In the genomic region with DNA sequence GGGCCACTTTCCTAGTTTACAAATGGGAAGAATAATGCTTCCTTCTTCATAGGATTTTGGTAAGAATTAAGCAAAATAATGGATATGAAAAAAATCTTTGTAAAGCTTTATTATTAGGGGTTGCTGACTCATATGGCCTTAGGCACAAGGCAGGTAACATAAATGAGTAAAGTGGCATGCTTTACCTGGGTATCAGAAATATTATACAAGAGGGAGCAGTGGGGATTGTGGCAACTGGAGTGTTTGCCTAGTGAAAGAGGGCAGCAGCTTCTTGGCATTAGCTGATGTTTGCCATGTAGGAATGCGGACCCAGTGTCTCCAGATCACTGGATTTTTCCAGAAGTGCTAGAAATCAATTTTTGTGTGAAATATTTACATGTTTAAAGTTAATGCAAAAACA, we compare ENCODE assay signal across 14 cellular contexts. TPM values are rescaled to one million over a fixed set of nuclear protein-coding genes. Genes with fewer than 3 reads are reported as not detected.
DNase-seq lines count a peak whose midpoint lies in the region; ATAC-seq, FAIRE-seq and TF ChIP-seq lines count a peak whose summit lies in the region.
"Had no signal": no experiment of that assay in that cellular context is flagged by ENCODE, and none has a peak within 500 bp of the region (broad histone marks: within the 10 kb centered on the region; RNA-seq: fewer than 3 reads in every experiment).

No MANE protein-coding gene starts in this region.

- H3K4me3 Mint-ChIP-seq in GM23338: no peak overlapping the region
- H3K4me3 Mint-ChIP-seq: B cell; CD8-positive, alpha-beta T cell had no signal

- H3K27me3 Mint-ChIP-seq in GM23338 (ENCODE audit: insufficient read depth, low read depth, poor library complexity): peaks cover 1% of the 10 kb centered on the region
- H3K27me3 Mint-ChIP-seq: B cell had no signal

- H3K27me3 ChIP-seq in GM23338 (ENCODE audit: insufficient read depth) (no peaks in the 10 kb centered on the region), PC-9 (ENCODE audit: insufficient read depth, low read depth) (no peaks in the 10 kb centered on the region), bronchial epithelial cell (ENCODE audit: control insufficient read depth, insufficient read depth, low read length) (no peaks in the 10 kb centered on the region), left lung (no peaks in the 10 kb centered on the region)
- H3K27me3 ChIP-seq: BLaER1 treated with 17β-estradiol and CSF1 and Interleukin-3, amounts not matched to agents 10 nM and 100 nM had no signal

- peaks cover 5% of the 10 kb centered on the region; the same call in 1 of the 2 replicates for H3K36me3 ChIP-seq in GM23338 (ENCODE audit: insufficient read depth)
- no peaks in the 10 kb centered on the region for H3K36me3 ChIP-seq in PC-9 (ENCODE audit: low read depth)
- H3K36me3 ChIP-seq in bronchial epithelial cell (ENCODE audit: control insufficient read depth, insufficient read depth, low read length): no peaks in the 10 kb centered on the region
- H3K36me3 ChIP-seq in left lung: no peaks in the 10 kb centered on the region
- H3K36me3 ChIP-seq: HAP-1 had no signal

- H3K9me3 ChIP-seq in PC-9 (ENCODE audit: insufficient read depth, low read depth) (no peaks in the 10 kb centered on the region), left lung (no peaks in the 10 kb centered on the region)
- H3K9me3 ChIP-seq: HAP-1 had no signal

- ATAC-seq in GM23338 (no peak), left lung (peak; percentile 22), HG02981 (IDR thresholded peaks at IDR 0.05; ENCODE audit: unreplicated experiment) (no peak)
- ATAC-seq: CD8-positive, alpha-beta T cell had no signal

- H3K4me1 Mint-ChIP-seq in GM23338: peaks cover 41% of the 10 kb centered on the region

- no peak for DNase-seq in GM23338 (ENCODE audit: low spot score)
- DNase-seq in PC-9: peak in 1 of 2 experiments; percentile 61
- peak; percentile 68 for DNase-seq in bronchial epithelial cell (ENCODE audit: low read depth)
- DNase-seq in left lung: no peak
- no peak for DNase-seq in HuH-7.5 (ENCODE audit: low spot score)
- DNase-seq: Calu3; CD8-positive, alpha-beta T cell; DMS79 treated with DMSO at 0.1 percent for 48 hours; GF-D8; IMR-90 had no signal

- H3K4me3 ChIP-seq in GM23338 (no peak overlapping the region), PC-9 (no peak overlapping the region), bronchial epithelial cell (ENCODE audit: low read depth, low read length) (no peak overlapping the region), left lung (no peak overlapping the region)
- H3K4me3 ChIP-seq: BLaER1 treated with 17β-estradiol and CSF1 and Interleukin-3, amounts not matched to agents 10 nM and 100 nM; HAP-1 had no signal

- 0 out of 2 replicates have a peak overlapping the region, but pooled peaks have one; percentile 47 for H3K27ac Mint-ChIP-seq in GM23338
- H3K27ac Mint-ChIP-seq: B cell; CD8-positive, alpha-beta T cell had no signal

- no peak overlapping the region for H3K27ac ChIP-seq in GM23338 (ENCODE audit: low read depth)
- H3K27ac ChIP-seq in PC-9: 0 out of 2 replicates have a peak overlapping the region, but pooled peaks have one; percentile 11
- no peak overlapping the region for H3K27ac ChIP-seq in left lung
- H3K27ac ChIP-seq: BLaER1 treated with 17β-estradiol and CSF1 and Interleukin-3, amounts not matched to agents 10 nM and 100 nM had no signal

- H3K79me2 ChIP-seq in GM23338 (replicated peaks; ENCODE audit: insufficient read depth) (peaks cover 100% of the 10 kb centered on the region), PC-9 (ENCODE audit: low read depth) (peaks cover 14% of the 10 kb centered on the region; the same call in 1 of the 2 replicates)

- intact Hi-C loops in PC-9 (cut with micrococcal nuclease; ENCODE audit: unreplicated experiment) (no loop called here), left lung (cut with DNase I) (no loop called here)

- FAIRE-seq in bronchial epithelial cell (lab: Jason Lieb, UNC): no peak

- peaks cover 10% of the 10 kb centered on the region; the same call in 2 of the 3 replicates for H3K36me3 Mint-ChIP-seq in GM23338 (ENCODE audit: low read depth)

- no peak for TF ChIP-seq CTCF in GM23338 (conservative IDR thresholded peaks at IDR 0.05; ENCODE audit: low read depth in 2 of 2)
- no peak for TF ChIP-seq CTCF in PC-9 (conservative IDR thresholded peaks at IDR 0.05)
- TF ChIP-seq CTCF in bronchial epithelial cell (IDR thresholded peaks at IDR 0.05; ENCODE audit: insufficient read depth, low read length, severe bottlenecking): no peak
- TF ChIP-seq CTCF in left lung (IDR thresholded peaks at IDR 0.05): no peak

- BruUV-seq in PC-9 (replicated peaks; lab: Mats Ljungman, UMichigan): no TSS peak

- POLR2A ChIA-PET in PC-9 (lab: Charles Lee; ENCODE audit: unreplicated experiment): no interaction called here

- H3K4me2 ChIP-seq in GM23338 (no peak overlapping the region), PC-9 (peak overlapping the region; percentile 21; the same call in 1 of the 2 replicates)
- H3K4me2 ChIP-seq: BLaER1 treated with 17β-estradiol and CSF1 and Interleukin-3, amounts not matched to agents 10 nM and 100 nM had no signal

- H3K9me2 ChIP-seq in GM23338 (ENCODE audit: insufficient read depth): no peaks in the 10 kb centered on the region
- H3K9me2 ChIP-seq in PC-9 (ENCODE audit: insufficient read depth): no peaks in the 10 kb centered on the region

- no peaks in the 10 kb centered on the region for H3F3A ChIP-seq in GM23338 (replicated peaks; ENCODE audit: low read depth)
- H3F3A ChIP-seq in PC-9 (ENCODE audit: insufficient read depth, low read depth): peaks cover 18% of the 10 kb centered on the region; the same call in 1 of the 2 replicates

- no peak overlapping the region for H2AFZ ChIP-seq in GM23338
- no peak overlapping the region for H2AFZ ChIP-seq in PC-9

- H3K4me1 ChIP-seq in GM23338 (ENCODE audit: insufficient read depth) (peaks cover 19% of the 10 kb centered on the region), PC-9 (replicated peaks; ENCODE audit: insufficient read depth) (peaks cover 36% of the 10 kb centered on the region), left lung (peaks cover 0 to 27% of the 10 kb centered on the region in 2 donors)

- H4K20me1 ChIP-seq in GM23338 (replicated peaks; ENCODE audit: insufficient read depth) (peaks cover 8% of the 10 kb centered on the region), PC-9 (ENCODE audit: insufficient read depth) (no peaks in the 10 kb centered on the region)

- CTCF ChIA-PET in PC-9 (lab: Charles Lee): no interaction called here

- H3K9me3 Mint-ChIP-seq in GM23338: peaks cover 3% of the 10 kb centered on the region; the same call in 2 of the 3 replicates
- H3K9me3 Mint-ChIP-seq: CD8-positive, alpha-beta T cell had no signal

TF ChIP-seq in GM23338, 12 proteins besides CTCF, POLR2A, EP300 and RAD21:
- no peak for TF ChIP-seq STAT1 (IDR thresholded peaks at IDR 0.05; ENCODE audit: unreplicated experiment)
- TF ChIP-seq, protein P1, sequence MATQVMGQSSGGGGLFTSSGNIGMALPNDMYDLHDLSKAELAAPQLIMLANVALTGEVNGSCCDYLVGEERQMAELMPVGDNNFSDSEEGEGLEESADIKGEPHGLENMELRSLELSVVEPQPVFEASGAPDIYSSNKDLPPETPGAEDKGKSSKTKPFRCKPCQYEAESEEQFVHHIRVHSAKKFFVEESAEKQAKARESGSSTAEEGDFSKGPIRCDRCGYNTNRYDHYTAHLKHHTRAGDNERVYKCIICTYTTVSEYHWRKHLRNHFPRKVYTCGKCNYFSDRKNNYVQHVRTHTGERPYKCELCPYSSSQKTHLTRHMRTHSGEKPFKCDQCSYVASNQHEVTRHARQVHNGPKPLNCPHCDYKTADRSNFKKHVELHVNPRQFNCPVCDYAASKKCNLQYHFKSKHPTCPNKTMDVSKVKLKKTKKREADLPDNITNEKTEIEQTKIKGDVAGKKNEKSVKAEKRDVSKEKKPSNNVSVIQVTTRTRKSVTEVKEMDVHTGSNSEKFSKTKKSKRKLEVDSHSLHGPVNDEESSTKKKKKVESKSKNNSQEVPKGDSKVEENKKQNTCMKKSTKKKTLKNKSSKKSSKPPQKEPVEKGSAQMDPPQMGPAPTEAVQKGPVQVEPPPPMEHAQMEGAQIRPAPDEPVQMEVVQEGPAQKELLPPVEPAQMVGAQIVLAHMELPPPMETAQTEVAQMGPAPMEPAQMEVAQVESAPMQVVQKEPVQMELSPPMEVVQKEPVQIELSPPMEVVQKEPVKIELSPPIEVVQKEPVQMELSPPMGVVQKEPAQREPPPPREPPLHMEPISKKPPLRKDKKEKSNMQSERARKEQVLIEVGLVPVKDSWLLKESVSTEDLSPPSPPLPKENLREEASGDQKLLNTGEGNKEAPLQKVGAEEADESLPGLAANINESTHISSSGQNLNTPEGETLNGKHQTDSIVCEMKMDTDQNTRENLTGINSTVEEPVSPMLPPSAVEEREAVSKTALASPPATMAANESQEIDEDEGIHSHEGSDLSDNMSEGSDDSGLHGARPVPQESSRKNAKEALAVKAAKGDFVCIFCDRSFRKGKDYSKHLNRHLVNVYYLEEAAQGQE (IDR thresholded peaks at IDR 0.05; ENCODE audit: unreplicated experiment): no peak
- no peak for TF ChIP-seq JUNB (IDR thresholded peaks at IDR 0.05; ENCODE audit: unreplicated experiment)

RNA-seq across cellular contexts. Expression of a gene that starts 19.5 kb away (rescaled TPM):
- total RNA-seq in GM23338 (2014; rRNA removed; shearing (Covaris generic)): 24.0 and 31.3 TPM in 2 replicates
- 11.4 and 12.2 TPM in 2 replicates for polyA plus RNA-seq in GM23338 (2016; fragmentation: Nextera tagmentation; extraction: Ambion mirVana)
- total RNA-seq in PC-9 (2021): 14.1 and 14.3 TPM in 2 replicates
- 11.3 and 19.5 TPM in 2 replicates for total RNA-seq in bronchial epithelial cell
- total RNA-seq in left lung: 10 to 100 TPM in 1 of 2 donors, 1 to 10 TPM in 1; 9.7 to 15.4 TPM
